10 cellular contexts compared by ENCODE assay signal in genomic region chr16:69171325-69172095, GRCh38. TPM values are rescaled to one million over a fixed set of nuclear protein-coding genes. Genes with fewer than 3 reads are reported as not detected.
DNase-seq lines count a peak whose midpoint lies in the region; ATAC-seq and TF ChIP-seq lines count a peak whose summit lies in the region.
"Had no signal": no experiment of that assay in that cellular context is flagged by ENCODE, and none has a peak within 500 bp of the region (broad histone marks: within the 10 kb centered on the region; RNA-seq: fewer than 3 reads in every experiment).

No MANE protein-coding gene starts in this region.

- TF ChIP-seq CTCF in ascending aorta (IDR thresholded peaks at IDR 0.05) = no peak
- no peak for TF ChIP-seq CTCF in stomach (IDR thresholded peaks at IDR 0.05)
- no peak for TF ChIP-seq CTCF in brain microvascular endothelial cell (IDR thresholded peaks at IDR 0.05; ENCODE audit: low read depth, low read length, missing control alignments)

- intact Hi-C loops in ascending aorta (cut with DNase I) (loop anchor here (1.0 to 10.0 kb wide), 2 partner anchors 16 to 1173 kb away; partner anchors contain the start of genes DDX19A and SNTB2), stomach (cut with DNase I; ENCODE audit: low total_unique reads) (no loop called here), head of caudate nucleus (cut with DNase I) (no loop called here)

- WGBS in stomach, 5 donors = 60 to 82% (median 63%) methylated on average over 6 of the region's 6 CpGs

- CTCF ChIA-PET in activated CD8-positive, alpha-beta T cell treated with anti-CD3 and anti-CD28 coated beads, Interleukin-2, amount 10 ng/mL, durations not matched to agents 7 days and 5 days (lab: Charles Lee) = no interaction called here

- H3K36me3 ChIP-seq in ascending aorta (peaks cover 9 to 17% of the 10 kb centered on the region in 2 donors), stomach (peaks cover 6 to 31% (median 30%) of the 10 kb centered on the region in 4 donors), brain microvascular endothelial cell (replicated peaks) (peaks cover 11% of the 10 kb centered on the region)

- POLR2A ChIA-PET in activated CD8-positive, alpha-beta T cell treated with anti-CD3 and anti-CD28 coated beads, Interleukin-2, amount 10 ng/mL, durations not matched to agents 7 days and 5 days (lab: Charles Lee) = no interaction called here

- peaks cover 16% of the 10 kb centered on the region for H3K4me1 Mint-ChIP-seq in activated CD8-positive, alpha-beta T cell treated with anti-CD3 and anti-CD28 coated beads, Interleukin-2, amount 10 ng/mL, durations not matched to agents 7 days and 5 days (ENCODE audit: low read depth)

- H3K4me3 ChIP-seq in ascending aorta (peak overlapping the region; percentile 26 to 41), stomach (no peak overlapping the region), brain microvascular endothelial cell (ENCODE audit: low read depth, low read length) (no peak overlapping the region)

- H3K27ac ChIP-seq in ascending aorta = peak overlapping the region; percentile 87 to 92
- peak overlapping the region in 4 of 5 donors; percentile 67 to 88 (median 83) for H3K27ac ChIP-seq in stomach
- no peak overlapping the region for H3K27ac ChIP-seq in brain microvascular endothelial cell

- TF ChIP-seq POLR2A in stomach (IDR thresholded peaks at IDR 0.05) = no peak

- H3K4me1 ChIP-seq in ascending aorta = peaks cover 13 to 25% of the 10 kb centered on the region in 2 donors
- peaks cover 19 to 53% (median 39%) of the 10 kb centered on the region in 4 donors for H3K4me1 ChIP-seq in stomach

- no peak overlapping the region for H3K27ac Mint-ChIP-seq in activated CD8-positive, alpha-beta T cell treated with anti-CD3 and anti-CD28 coated beads, Interleukin-2, amount 10 ng/mL, durations not matched to agents 7 days and 5 days

- no peak for ATAC-seq in activated CD8-positive, alpha-beta T cell treated with anti-CD3 and anti-CD28 coated beads, Interleukin-2, amount 10 ng/mL, durations not matched to agents 7 days and 5 days
- ATAC-seq in GM18867 (IDR thresholded peaks at IDR 0.05; ENCODE audit: unreplicated experiment) = no peak

- H3K27me3 ChIP-seq in ascending aorta (no peaks in the 10 kb centered on the region), stomach (no peaks in the 10 kb centered on the region), brain microvascular endothelial cell (replicated peaks) (no peaks in the 10 kb centered on the region)

- no peak for TF ChIP-seq EP300 in stomach (IDR thresholded peaks at IDR 0.05)

- no peaks in the 10 kb centered on the region for H3K9me3 Mint-ChIP-seq in activated CD8-positive, alpha-beta T cell treated with anti-CD3 and anti-CD28 coated beads, Interleukin-2, amount 10 ng/mL, durations not matched to agents 7 days and 5 days (ENCODE audit: insufficient read depth)

- H3K4me3 Mint-ChIP-seq in activated CD8-positive, alpha-beta T cell treated with anti-CD3 and anti-CD28 coated beads, Interleukin-2, amount 10 ng/mL, durations not matched to agents 7 days and 5 days = no peak overlapping the region

- in situ Hi-C loops in brain microvascular endothelial cell (cut with HindIII; ENCODE audit: low pct_ligation_motif_present, low sequenced_read_pairs) = no loop called here

- no peaks in the 10 kb centered on the region for H3K27me3 Mint-ChIP-seq in activated CD8-positive, alpha-beta T cell treated with anti-CD3 and anti-CD28 coated beads, Interleukin-2, amount 10 ng/mL, durations not matched to agents 7 days and 5 days (ENCODE audit: low read depth)

- no peaks in the 10 kb centered on the region for H3K9me3 ChIP-seq in ascending aorta
- no peaks in the 10 kb centered on the region for H3K9me3 ChIP-seq in stomach

- DNase-seq in HCEC 1CT = peak; percentile 48
- no peak for DNase-seq in ascending aorta (ENCODE audit: low spot score in 2 of 2)
- DNase-seq in left kidney (ENCODE audit: low read depth, low spot score) = peak; percentile 68
- DNase-seq in stomach = no peak
- no peak for DNase-seq in head of caudate nucleus
- DNase-seq in activated CD8-positive, alpha-beta T cell treated with anti-CD3 and anti-CD28 coated beads, Interleukin-2, amount 10 ng/mL, durations not matched to agents 7 days and 5 days = no peak
- DNase-seq in brain microvascular endothelial cell = no peak
- DNase-seq: MM.1S, SHP77 had no signal

- H3K36me3 Mint-ChIP-seq in activated CD8-positive, alpha-beta T cell treated with anti-CD3 and anti-CD28 coated beads, Interleukin-2, amount 10 ng/mL, durations not matched to agents 7 days and 5 days (ENCODE audit: low read depth) = peaks cover 30% of the 10 kb centered on the region

RNA-seq across cellular contexts. Expression of gene SNTB2, which starts 15.5 kb away (rescaled TPM):
- total RNA-seq in ascending aorta (19.7 TPM), stomach (10 to 100 TPM; 11.6 to 74.4 (median 45.5) TPM)
- polyA plus RNA-seq in stomach = 1 to 10 TPM; 4.0 to 6.4 (median 4.2) TPM
- total RNA-seq in activated CD8-positive, alpha-beta T cell treated with anti-CD3 and anti-CD28 coated beads, Interleukin-2, amount 10 ng/mL, durations not matched to agents 7 days and 5 days = 10 to 100 TPM; 24.3 to 25.5 TPM

RNA-seq across cellular contexts. Expression of gene UTP4, which starts 39.1 kb away (rescaled TPM):
- total RNA-seq in ascending aorta = 45.9 TPM
- total RNA-seq in stomach = 10 to 100 TPM in 4 of 5 donors, 1 to 10 TPM in 1; 8.1 to 68.8 (median 32.0) TPM
- polyA plus RNA-seq in stomach = 10 to 100 TPM; 18.7 to 33.1 (median 23.1) TPM
- total RNA-seq in activated CD8-positive, alpha-beta T cell treated with anti-CD3 and anti-CD28 coated beads, Interleukin-2, amount 10 ng/mL, durations not matched to agents 7 days and 5 days = 10 to 100 TPM; 56.3 to 59.7 TPM

RNA-seq across cellular contexts. Expression of gene CHTF8, which starts 39.1 kb away (rescaled TPM):
- total RNA-seq in ascending aorta = 41.3 TPM
- total RNA-seq in stomach = 10 to 100 TPM; 12.3 to 52.7 (median 33.0) TPM
- polyA plus RNA-seq in stomach = 10 to 100 TPM; 60.1 to 83.2 (median 64.8) TPM
- total RNA-seq in activated CD8-positive, alpha-beta T cell treated with anti-CD3 and anti-CD28 coated beads, Interleukin-2, amount 10 ng/mL, durations not matched to agents 7 days and 5 days = 100 to 1,000 TPM; 132 to 143 TPM

Comparison
In these comparisons a context has a peak if more than half of its experiments do, and no peak if none do; other contexts are left out.
1. DNase-seq: peak in HCEC 1CT (single experiment) and left kidney (single experiment); none in ascending aorta (0 of 2), stomach (single experiment), head of caudate nucleus (0 of 42), activated CD8-positive, alpha-beta T cell treated with anti-CD3 and anti-CD28 coated beads, Interleukin-2, amount 10 ng/mL, durations not matched to agents 7 days and 5 days (single experiment) and brain microvascular endothelial cell (single experiment).
2. H3K4me3 ChIP-seq: peak in ascending aorta (2 of 2); none in stomach (0 of 4) and brain microvascular endothelial cell (single experiment).